In the genomic region with DNA sequence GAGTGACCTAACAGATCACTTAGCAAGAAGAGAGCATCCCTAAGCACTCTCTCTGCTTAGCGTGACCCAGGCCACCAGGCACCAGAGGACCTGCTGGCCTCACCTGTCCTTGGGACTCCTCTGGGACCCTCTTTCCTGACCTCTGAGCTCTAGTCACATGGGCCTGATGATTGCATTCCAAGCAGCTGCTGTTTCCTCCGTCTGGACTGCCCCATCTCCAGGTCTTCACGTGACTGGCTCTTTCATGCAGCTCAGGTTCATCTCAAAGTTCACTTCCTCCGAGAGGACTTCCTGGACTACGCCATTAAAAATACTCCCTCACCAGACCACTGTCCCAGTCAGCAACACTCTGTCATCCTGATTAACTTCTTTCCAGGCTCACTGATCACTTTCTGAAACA, we compare ENCODE assay signal across 2 cellular contexts.
TF ChIP-seq lines count a peak whose summit lies in the region.

No MANE protein-coding gene starts in this region.

TF ChIP-seq in IMR-90, 13 proteins besides CTCF, POLR2A, EP300 and RAD21:
- TF ChIP-seq SMC3 (IDR thresholded peaks at IDR 0.05; ENCODE audit: low read depth, low read length) = no peak
- no peak for TF ChIP-seq FOS (IDR thresholded peaks at IDR 0.05; ENCODE audit: low read depth, low read length)
- TF ChIP-seq, protein P1, sequence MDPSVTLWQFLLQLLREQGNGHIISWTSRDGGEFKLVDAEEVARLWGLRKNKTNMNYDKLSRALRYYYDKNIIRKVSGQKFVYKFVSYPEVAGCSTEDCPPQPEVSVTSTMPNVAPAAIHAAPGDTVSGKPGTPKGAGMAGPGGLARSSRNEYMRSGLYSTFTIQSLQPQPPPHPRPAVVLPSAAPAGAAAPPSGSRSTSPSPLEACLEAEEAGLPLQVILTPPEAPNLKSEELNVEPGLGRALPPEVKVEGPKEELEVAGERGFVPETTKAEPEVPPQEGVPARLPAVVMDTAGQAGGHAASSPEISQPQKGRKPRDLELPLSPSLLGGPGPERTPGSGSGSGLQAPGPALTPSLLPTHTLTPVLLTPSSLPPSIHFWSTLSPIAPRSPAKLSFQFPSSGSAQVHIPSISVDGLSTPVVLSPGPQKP (IDR thresholded peaks at IDR 0.05; ENCODE audit: borderline replicate concordance, low read depth, low read length) = no peak
- no peak for TF ChIP-seq BHLHE40 (IDR thresholded peaks at IDR 0.05; ENCODE audit: low read depth, low read length)
- no peak for TF ChIP-seq CHD1 (IDR thresholded peaks at IDR 0.05; ENCODE audit: low read depth, low read length)
- TF ChIP-seq RFX5 (IDR thresholded peaks at IDR 0.05; ENCODE audit: low read depth, low read length) = no peak
- TF ChIP-seq, protein P2, sequence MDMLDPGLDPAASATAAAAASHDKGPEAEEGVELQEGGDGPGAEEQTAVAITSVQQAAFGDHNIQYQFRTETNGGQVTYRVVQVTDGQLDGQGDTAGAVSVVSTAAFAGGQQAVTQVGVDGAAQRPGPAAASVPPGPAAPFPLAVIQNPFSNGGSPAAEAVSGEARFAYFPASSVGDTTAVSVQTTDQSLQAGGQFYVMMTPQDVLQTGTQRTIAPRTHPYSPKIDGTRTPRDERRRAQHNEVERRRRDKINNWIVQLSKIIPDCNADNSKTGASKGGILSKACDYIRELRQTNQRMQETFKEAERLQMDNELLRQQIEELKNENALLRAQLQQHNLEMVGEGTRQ (IDR thresholded peaks at IDR 0.05; ENCODE audit: low read depth, low read length) = no peak
- no peak for TF ChIP-seq RCOR1 (IDR thresholded peaks at IDR 0.05; ENCODE audit: insufficient replicate concordance, low read length)
- TF ChIP-seq MAFK (IDR thresholded peaks at IDR 0.05; ENCODE audit: low read depth, low read length) = no peak
- no peak for TF ChIP-seq NFE2L2 (IDR thresholded peaks at IDR 0.05; ENCODE audit: low read depth, low read length)
- no peak for TF ChIP-seq CEBPB (IDR thresholded peaks at IDR 0.05; ENCODE audit: low read depth, low read length)
- TF ChIP-seq MAZ (IDR thresholded peaks at IDR 0.05; ENCODE audit: borderline replicate concordance, low read depth, low read length) = no peak

TF ChIP-seq in K562, 482 proteins besides CTCF, POLR2A, EP300 and RAD21:
- no peak for TF ChIP-seq ZNF507 (tag; conservative IDR thresholded peaks at IDR 0.05)
- TF ChIP-seq, protein P2 (CRISPR knock-in tag; IDR thresholded peaks at IDR 0.05) = 0 out of 2 replicates have a peak, but pooled peaks have one; percentile 30
- TF ChIP-seq, protein P3, sequence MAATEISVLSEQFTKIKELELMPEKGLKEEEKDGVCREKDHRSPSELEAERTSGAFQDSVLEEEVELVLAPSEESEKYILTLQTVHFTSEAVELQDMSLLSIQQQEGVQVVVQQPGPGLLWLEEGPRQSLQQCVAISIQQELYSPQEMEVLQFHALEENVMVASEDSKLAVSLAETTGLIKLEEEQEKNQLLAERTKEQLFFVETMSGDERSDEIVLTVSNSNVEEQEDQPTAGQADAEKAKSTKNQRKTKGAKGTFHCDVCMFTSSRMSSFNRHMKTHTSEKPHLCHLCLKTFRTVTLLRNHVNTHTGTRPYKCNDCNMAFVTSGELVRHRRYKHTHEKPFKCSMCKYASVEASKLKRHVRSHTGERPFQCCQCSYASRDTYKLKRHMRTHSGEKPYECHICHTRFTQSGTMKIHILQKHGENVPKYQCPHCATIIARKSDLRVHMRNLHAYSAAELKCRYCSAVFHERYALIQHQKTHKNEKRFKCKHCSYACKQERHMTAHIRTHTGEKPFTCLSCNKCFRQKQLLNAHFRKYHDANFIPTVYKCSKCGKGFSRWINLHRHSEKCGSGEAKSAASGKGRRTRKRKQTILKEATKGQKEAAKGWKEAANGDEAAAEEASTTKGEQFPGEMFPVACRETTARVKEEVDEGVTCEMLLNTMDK (IDR thresholded peaks at IDR 0.05; ENCODE audit: borderline replicate concordance, insufficient read depth, low read depth, low read length, poor library complexity, severe bottlenecking) = no peak
- TF ChIP-seq RBM25 (IDR thresholded peaks at IDR 0.05; ENCODE audit: low read depth, low read length, severe bottlenecking) = no peak
